27 cellular contexts compared by ENCODE assay signal in genomic region chr5:74041913-74042312, GRCh38.
"Had no signal": no experiment of that assay in that cellular context is flagged by ENCODE, and none has a peak within 500 bp of the region (broad histone marks: within the 10 kb centered on the region; RNA-seq: fewer than 3 reads in every experiment).

No MANE protein-coding gene starts in this region.

- H3K4me3 ChIP-seq: adrenal gland, coronary artery, dorsolateral prefrontal cortex, left ventricle myocardium inferior, lung, psoas muscle, sigmoid colon, transverse colon, uterus had no signal

- H3K36me3 ChIP-seq: adrenal gland, left ventricle myocardium inferior, sigmoid colon, transverse colon, uterus had no signal

- H3K79me2 ChIP-seq: parathyroid adenoma had no signal

- H3K4me1 ChIP-seq: adrenal gland, left ventricle myocardium inferior, parathyroid adenoma, uterus had no signal

- H3K9ac ChIP-seq: parathyroid adenoma had no signal

- H3K9me3 ChIP-seq: adrenal gland, left ventricle myocardium inferior, psoas muscle, sigmoid colon, transverse colon, uterus had no signal

- H3K4me3 Mint-ChIP-seq: activated naive CD4-positive, alpha-beta T cell treated with anti-CD3 and anti-CD28 coated beads for 36 hours; activated naive CD8-positive, alpha-beta T cell treated with anti-CD3 and anti-CD28 coated beads for 36 hours; activated T-cell treated with anti-CD3 and anti-CD28 coated beads, Interleukin-2, amount 50 U/mL, for 72 hours; effector memory CD8-positive, alpha-beta T cell; naive B cell; neural crest cell had no signal

- ATAC-seq: activated T-cell treated with anti-CD3 and anti-CD28 coated beads, Interleukin-2, amount 50 U/mL, for 72 hours; effector memory CD8-positive, alpha-beta T cell; esophagus mucosa; psoas muscle had no signal

- H3K36me3 Mint-ChIP-seq: activated naive CD8-positive, alpha-beta T cell treated with anti-CD3 and anti-CD28 coated beads for 36 hours; brain; naive B cell had no signal

- H3K4me1 Mint-ChIP-seq: activated naive CD8-positive, alpha-beta T cell treated with anti-CD3 and anti-CD28 coated beads for 36 hours; naive B cell had no signal

- H3K27ac ChIP-seq: adrenal gland, coronary artery, left ventricle myocardium inferior, parathyroid adenoma, psoas muscle, sigmoid colon, uterus, VCaP had no signal

- H2AFZ ChIP-seq: parathyroid adenoma had no signal

- H3K27ac Mint-ChIP-seq: activated naive CD4-positive, alpha-beta T cell treated with anti-CD3 and anti-CD28 coated beads for 36 hours; activated naive CD8-positive, alpha-beta T cell treated with anti-CD3 and anti-CD28 coated beads for 36 hours; activated T-cell treated with anti-CD3 and anti-CD28 coated beads, Interleukin-2, amount 50 U/mL, for 72 hours; effector memory CD8-positive, alpha-beta T cell; naive B cell had no signal

- DNase-seq: activated CD4-positive, alpha-beta T cell treated with anti-CD3 and anti-CD28 coated beads for 4 hours; activated CD4-positive, alpha-beta T cell treated with anti-CD3 and anti-CD28 coated beads, Interleukin-2, amount 50 U/mL, for 4 hours; activated naive CD4-positive, alpha-beta T cell treated with anti-CD3 and anti-CD28 coated beads for 36 hours; activated naive CD8-positive, alpha-beta T cell treated with anti-CD3 and anti-CD28 coated beads for 36 hours; activated T-cell treated with anti-CD3 and anti-CD28 coated beads for 4 hours; activated T-cell treated with anti-CD3 and anti-CD28 coated beads, Interleukin-2, amount 50 U/mL, for 72 hours; adrenal gland; aorta; effector memory CD8-positive, alpha-beta T cell; islet precursor cell; left ventricle myocardium inferior; naive B cell; psoas muscle; sigmoid colon; stimulated activated CD4-positive, alpha-beta T cell treated with anti-CD3 and anti-CD28 coated beads, Interleukin-15, amount 100 ng/mL, for 24 hours; stimulated activated CD4-positive, alpha-beta T cell treated with anti-CD3 and anti-CD28 coated beads, Interleukin-2, amount 100 ng/mL, for 24 hours; stimulated activated naive CD4-positive, alpha-beta T cell; transverse colon; uterus had no signal

- H3K9me3 Mint-ChIP-seq: activated naive CD4-positive, alpha-beta T cell treated with anti-CD3 and anti-CD28 coated beads for 36 hours; activated naive CD8-positive, alpha-beta T cell treated with anti-CD3 and anti-CD28 coated beads for 36 hours; activated T-cell treated with anti-CD3 and anti-CD28 coated beads, Interleukin-2, amount 50 U/mL, for 72 hours; brain; effector memory CD8-positive, alpha-beta T cell; neural crest cell had no signal

- H3K27me3 ChIP-seq: adrenal gland, sigmoid colon, transverse colon, uterus had no signal
